In genomic region chr7:132988117-132988516, GRCh38 we compare ENCODE assay signal across 39 cellular contexts.
"Had no signal": no experiment of that assay in that cellular context is flagged by ENCODE, and none has a peak within 500 bp of the region (broad histone marks: within the 10 kb centered on the region; RNA-seq: fewer than 3 reads in every experiment).

No MANE protein-coding gene starts in this region.

- DNase-seq: activated effector memory CD4-positive, alpha-beta T cell treated with anti-CD3 and anti-CD28 coated beads, Interleukin-2, amount 50 U/mL, for 16 hours; activated effector memory CD4-positive, alpha-beta T cell treated with Interleukin-2 at 50 U/mL for 16 hours; activated gamma-delta T cell; activated gamma-delta T cell treated with Interleukin-2 at 50 U/mL for 16 hours; activated naive CD4-positive, alpha-beta T cell; activated naive CD4-positive, alpha-beta T cell treated with anti-CD3 and anti-CD28 coated beads for 36 hours; activated naive CD4-positive, alpha-beta T cell treated with anti-CD3 and anti-CD28 coated beads, Interleukin-2, amount 10 ng/mL, durations not matched to agents 7 days and 5 days; activated naive CD4-positive, alpha-beta T cell treated with Interleukin-2 at 50 U/mL for 16 hours; activated naive CD8-positive, alpha-beta T cell treated with anti-CD3 and anti-CD28 coated beads for 36 hours; activated naive CD8-positive, alpha-beta T cell treated with anti-CD3 and anti-CD28 coated beads, Interleukin-2, amount 10 ng/mL, durations not matched to agents 7 days and 5 days; activated naive CD8-positive, alpha-beta T cell treated with anti-CD3 and anti-CD28 coated beads, Interleukin-2, amount 50 U/mL, for 24 hours; activated T-cell treated with anti-CD3 and anti-CD28 coated beads, Interleukin-2, amount 50 U/mL, for 24 hours; activated T-cell treated with anti-CD3 and anti-CD28 coated beads, Interleukin-2, amount 50 U/mL, for 4 hours; activated T-cell treated with anti-CD3 and anti-CD28 coated beads, Interleukin-2, amount 50 U/mL, for 48 hours; activated T-cell treated with anti-CD3 and anti-CD28 coated beads, Interleukin-2, amount 50 U/mL, for 72 hours; adrenal gland; amniotic stem cell; amygdala; anterior cingulate cortex; aorta; body of pancreas; brain microvascular endothelial cell; caudate nucleus; central memory CD4-positive, alpha-beta T cell; cerebellar nuclear complex had no signal

- H3K27me3 ChIP-seq: adrenal gland, ascending aorta, body of pancreas, brain microvascular endothelial cell, breast epithelium, cardiac muscle cell had no signal

- ATAC-seq: activated naive CD4-positive, alpha-beta T cell treated with anti-CD3 and anti-CD28 coated beads, Interleukin-2, amount 50 U/mL, for 72 hours; activated naive CD8-positive, alpha-beta T cell treated with anti-CD3 and anti-CD28 coated beads, Interleukin-2, amount 50 U/mL, for 24 hours; activated T-cell treated with anti-CD3 and anti-CD28 coated beads, Interleukin-2, amount 50 U/mL, for 4 hours; activated T-cell treated with anti-CD3 and anti-CD28 coated beads, Interleukin-2, amount 50 U/mL, for 72 hours; activated T-helper 17 cell treated with anti-CD3 and anti-CD28 coated beads, Interleukin-2, amount 50 U/mL, for 72 hours; body of pancreas had no signal

- H3K4me1 ChIP-seq: adrenal gland, ascending aorta, breast epithelium had no signal

- H3K9me3 ChIP-seq: adrenal gland, ascending aorta, body of pancreas, breast epithelium had no signal

- H3K27ac ChIP-seq: adrenal gland, ascending aorta, body of pancreas, brain microvascular endothelial cell, breast epithelium, cardiac muscle cell had no signal

- H3K27ac Mint-ChIP-seq: activated naive CD4-positive, alpha-beta T cell treated with anti-CD3 and anti-CD28 coated beads for 36 hours; activated naive CD4-positive, alpha-beta T cell treated with anti-CD3 and anti-CD28 coated beads, Interleukin-2, amount 10 ng/mL, durations not matched to agents 7 days and 5 days; activated naive CD4-positive, alpha-beta T cell treated with anti-CD3 and anti-CD28 coated beads, Interleukin-2, amount 50 U/mL, for 24 hours; activated naive CD4-positive, alpha-beta T cell treated with anti-CD3 and anti-CD28 coated beads, Interleukin-2, amount 50 U/mL, for 72 hours; activated naive CD8-positive, alpha-beta T cell; activated naive CD8-positive, alpha-beta T cell treated with anti-CD3 and anti-CD28 coated beads for 36 hours; activated naive CD8-positive, alpha-beta T cell treated with anti-CD3 and anti-CD28 coated beads, Interleukin-2, amount 10 ng/mL, durations not matched to agents 7 days and 5 days; activated naive CD8-positive, alpha-beta T cell treated with anti-CD3 and anti-CD28 coated beads, Interleukin-2, amount 50 U/mL, for 24 hours; activated T-cell treated with anti-CD3 and anti-CD28 coated beads, Interleukin-2, amount 50 U/mL, for 24 hours; activated T-cell treated with anti-CD3 and anti-CD28 coated beads, Interleukin-2, amount 50 U/mL, for 72 hours; activated T-helper 1 cell treated with anti-CD3 and anti-CD28 coated beads, Interleukin-12 subunit alpha, Interleukin-12 subunit beta, Interleukin-2, Interleukin-4 antibody, amounts not matched to agents 30 ng/mL and 10 ng/mL and 1 ng/mL, durations not matched to agents 14 hours and 24 hours and 36 hours; activated T-helper 17 cell treated with anti-CD3 and anti-CD28 coated beads, Interleukin-2, amount 50 U/mL, for 72 hours; activated T-helper 2 cell treated with anti-CD3 and anti-CD28 coated beads, Interferon-gamma antibody, Interleukin-2, Interleukin-4, amounts not matched to agents 10 μg/mL and 5 μg/mL and 100 μg/mL, durations not matched to agents 14 hours and 24 hours and 36 hours; brain had no signal

- FAIRE-seq: astrocyte, bronchial epithelial cell, colon had no signal

- H3K4me1 Mint-ChIP-seq: activated naive CD4-positive, alpha-beta T cell treated with anti-CD3 and anti-CD28 coated beads, Interleukin-2, amount 10 ng/mL, durations not matched to agents 7 days and 5 days; activated naive CD8-positive, alpha-beta T cell treated with anti-CD3 and anti-CD28 coated beads, Interleukin-2, amount 10 ng/mL, durations not matched to agents 7 days and 5 days; activated naive CD8-positive, alpha-beta T cell treated with anti-CD3 and anti-CD28 coated beads, Interleukin-2, amount 50 U/mL, for 24 hours; activated T-helper 17 cell treated with anti-CD3 and anti-CD28 coated beads, Interleukin-2, amount 50 U/mL, for 72 hours had no signal

- H3K4me3 Mint-ChIP-seq: activated naive CD4-positive, alpha-beta T cell treated with anti-CD3 and anti-CD28 coated beads for 36 hours; activated naive CD4-positive, alpha-beta T cell treated with anti-CD3 and anti-CD28 coated beads, Interleukin-2, amount 10 ng/mL, durations not matched to agents 7 days and 5 days; activated naive CD4-positive, alpha-beta T cell treated with anti-CD3 and anti-CD28 coated beads, Interleukin-2, amount 50 U/mL, for 24 hours; activated naive CD8-positive, alpha-beta T cell; activated naive CD8-positive, alpha-beta T cell treated with anti-CD3 and anti-CD28 coated beads for 36 hours; activated naive CD8-positive, alpha-beta T cell treated with anti-CD3 and anti-CD28 coated beads, Interleukin-2, amount 10 ng/mL, durations not matched to agents 7 days and 5 days; activated naive CD8-positive, alpha-beta T cell treated with anti-CD3 and anti-CD28 coated beads, Interleukin-2, amount 50 U/mL, for 24 hours; activated T-cell treated with anti-CD3 and anti-CD28 coated beads, Interleukin-2, amount 50 U/mL, for 24 hours; activated T-cell treated with anti-CD3 and anti-CD28 coated beads, Interleukin-2, amount 50 U/mL, for 4 hours; activated T-cell treated with anti-CD3 and anti-CD28 coated beads, Interleukin-2, amount 50 U/mL, for 72 hours; activated T-helper 1 cell treated with anti-CD3 and anti-CD28 coated beads, Interleukin-12 subunit alpha, Interleukin-12 subunit beta, Interleukin-2, Interleukin-4 antibody, amounts not matched to agents 30 ng/mL and 10 ng/mL and 1 ng/mL, durations not matched to agents 14 hours and 24 hours and 36 hours; activated T-helper 17 cell treated with anti-CD3 and anti-CD28 coated beads, Interleukin-2, amount 50 U/mL, for 72 hours; brain; central memory CD8-positive, alpha-beta T cell had no signal

- H3K4me3 ChIP-seq: adrenal gland, ascending aorta, body of pancreas, breast epithelium, cardiac muscle cell had no signal

- H3K27me3 Mint-ChIP-seq: activated naive CD4-positive, alpha-beta T cell treated with anti-CD3 and anti-CD28 coated beads, Interleukin-2, amount 10 ng/mL, durations not matched to agents 7 days and 5 days; activated naive CD4-positive, alpha-beta T cell treated with anti-CD3 and anti-CD28 coated beads, Interleukin-2, amount 50 U/mL, for 24 hours; activated naive CD8-positive, alpha-beta T cell; activated naive CD8-positive, alpha-beta T cell treated with anti-CD3 and anti-CD28 coated beads for 36 hours; activated naive CD8-positive, alpha-beta T cell treated with anti-CD3 and anti-CD28 coated beads, Interleukin-2, amount 10 ng/mL, durations not matched to agents 7 days and 5 days; activated naive CD8-positive, alpha-beta T cell treated with anti-CD3 and anti-CD28 coated beads, Interleukin-2, amount 50 U/mL, for 24 hours; activated T-cell treated with anti-CD3 and anti-CD28 coated beads, Interleukin-2, amount 50 U/mL, for 24 hours; activated T-helper 17 cell treated with anti-CD3 and anti-CD28 coated beads, Interleukin-2, amount 50 U/mL, for 72 hours; brain; central memory CD8-positive, alpha-beta T cell had no signal

- H3K36me3 ChIP-seq: adrenal gland, ascending aorta, brain microvascular endothelial cell, breast epithelium, cardiac muscle cell had no signal

- H3K9me3 Mint-ChIP-seq: activated naive CD4-positive, alpha-beta T cell treated with anti-CD3 and anti-CD28 coated beads for 36 hours; activated T-helper 1 cell treated with anti-CD3 and anti-CD28 coated beads, Interleukin-12 subunit alpha, Interleukin-12 subunit beta, Interleukin-2, Interleukin-4 antibody, amounts not matched to agents 30 ng/mL and 10 ng/mL and 1 ng/mL, durations not matched to agents 14 hours and 24 hours and 36 hours; activated T-helper 2 cell treated with anti-CD3 and anti-CD28 coated beads, Interferon-gamma antibody, Interleukin-2, Interleukin-4, amounts not matched to agents 10 μg/mL and 5 μg/mL and 100 μg/mL, durations not matched to agents 14 hours and 24 hours and 36 hours; central memory CD8-positive, alpha-beta T cell had no signal
